Comparison of ENCODE assay signal across 9 cellular contexts in the genomic region with DNA sequence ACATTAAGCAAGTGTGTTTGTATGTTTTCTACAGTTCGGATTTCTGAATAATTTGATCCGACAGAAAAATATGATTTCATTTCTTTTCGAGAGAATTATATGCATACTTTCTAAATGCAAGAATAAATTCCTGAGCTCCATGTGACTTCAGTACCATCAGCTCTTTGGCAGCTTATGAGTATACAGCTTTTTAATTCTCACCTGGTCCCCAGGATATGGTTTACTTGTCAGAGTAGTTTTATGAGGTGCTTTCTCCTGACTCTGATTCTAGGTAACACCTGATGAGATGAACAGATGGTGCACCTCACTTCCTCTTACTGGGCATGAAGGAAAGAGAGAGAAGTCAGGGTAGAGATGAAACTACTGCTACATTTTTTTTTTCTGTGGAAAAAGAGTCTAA. TPM values are rescaled to one million over a fixed set of nuclear protein-coding genes. Genes with fewer than 3 reads are reported as not detected.
DNase-seq lines count a peak whose midpoint lies in the region; ATAC-seq and TF ChIP-seq lines count a peak whose summit lies in the region.
"Had no signal": no experiment of that assay in that cellular context is flagged by ENCODE, and none has a peak within 500 bp of the region (broad histone marks: within the 10 kb centered on the region; RNA-seq: fewer than 3 reads in every experiment).

No MANE protein-coding gene starts in this region.

- peaks cover 5% of the 10 kb centered on the region for H3K4me1 Mint-ChIP-seq in CD4-positive, alpha-beta T cell (ENCODE audit: low read depth)
- H3K4me1 Mint-ChIP-seq in activated CD8-positive, alpha-beta memory T cell treated with anti-CD3 and anti-CD28 coated beads, Interleukin-2, amount 10 ng/mL, durations not matched to agents 7 days and 5 days, result peaks cover 10% of the 10 kb centered on the region
- peaks cover 4 to 6% (median 5%) of the 10 kb centered on the region in 3 donors for H3K4me1 Mint-ChIP-seq in T-cell

- H3K27me3 Mint-ChIP-seq in CD4-positive, alpha-beta T cell, result no peaks in the 10 kb centered on the region
- peaks cover 5% of the 10 kb centered on the region for H3K27me3 Mint-ChIP-seq in activated CD8-positive, alpha-beta memory T cell treated with anti-CD3 and anti-CD28 coated beads, Interleukin-2, amount 10 ng/mL, durations not matched to agents 7 days and 5 days
- H3K27me3 Mint-ChIP-seq in T-cell, result no peaks in the 10 kb centered on the region

- no peak overlapping the region for H3K27ac Mint-ChIP-seq in CD4-positive, alpha-beta T cell
- no peak overlapping the region for H3K27ac Mint-ChIP-seq in activated CD8-positive, alpha-beta memory T cell treated with anti-CD3 and anti-CD28 coated beads, Interleukin-2, amount 10 ng/mL, durations not matched to agents 7 days and 5 days
- no peak overlapping the region for H3K27ac Mint-ChIP-seq in T-cell

- H3K4me3 ChIP-seq in NB4 (ENCODE audit: low read depth, low read length) (peak overlapping the region; percentile 35), fibroblast of lung (replicated peaks in 1 of 4; ENCODE audit: control extremely low read depth in 1 of 4, insufficient read depth in 1 of 4, low read depth in 3 of 4, low read length in 4 of 4) (peak overlapping the region in 1 of 4 experiments; percentile 10)

- ATAC-seq in GM21737 (IDR thresholded peaks at IDR 0.05; ENCODE audit: unreplicated experiment), result peak; percentile 33
- ATAC-seq in CD4-positive, alpha-beta T cell (ENCODE audit: poor library complexity), result no peak
- no peak for ATAC-seq in activated CD8-positive, alpha-beta memory T cell treated with anti-CD3 and anti-CD28 coated beads, Interleukin-2, amount 10 ng/mL, durations not matched to agents 7 days and 5 days
- ATAC-seq in T-cell (replicated peaks in 1 of 4), result no peak
- ATAC-seq: Panc1 had no signal

- intact Hi-C loops in CD4-positive, alpha-beta T cell (cut with DNase I, micrococcal nuclease), result no loop called here

- TF ChIP-seq CTCF in NB4 (IDR thresholded peaks at IDR 0.05; ENCODE audit: low read depth, low read length) (no peak), fibroblast of lung (conservative IDR thresholded peaks at IDR 0.05 in 1 of 2, IDR thresholded peaks at IDR 0.05 in 1 of 2; ENCODE audit: low read depth in 1 of 2, low read length in 2 of 2) (no peak)
- TF ChIP-seq CTCF in CD4-positive, alpha-beta T cell (IDR thresholded peaks at IDR 0.05), result no peak

- no peaks in the 10 kb centered on the region for H3K36me3 Mint-ChIP-seq in CD4-positive, alpha-beta T cell (ENCODE audit: low read depth)
- peaks cover 1% of the 10 kb centered on the region for H3K36me3 Mint-ChIP-seq in activated CD8-positive, alpha-beta memory T cell treated with anti-CD3 and anti-CD28 coated beads, Interleukin-2, amount 10 ng/mL, durations not matched to agents 7 days and 5 days
- peaks cover 6% of the 10 kb centered on the region for H3K36me3 Mint-ChIP-seq in T-cell

- H3K4me2 ChIP-seq in fibroblast of lung (ENCODE audit: extremely low read depth, insufficient read depth, low read length), result peak overlapping the region; percentile 72

- H3K27ac ChIP-seq in fibroblast of lung (ENCODE audit: insufficient read depth, low read length) (peak overlapping the region; percentile 13), substantia nigra (ENCODE audit: low read depth, low read length, poor library complexity, severe bottlenecking) (peak overlapping the region; percentile 4)
- H3K27ac ChIP-seq in CD4-positive, alpha-beta T cell (ENCODE audit: low read depth, low read length), result no peak overlapping the region

- POLR2A ChIA-PET in CD4-positive, alpha-beta T cell (lab: Charles Lee), result interaction anchor here (1.0 to 1.4 kb wide), 2 partner anchors 41 to 64 kb away, joined by 3 to 4 read pairs; a partner anchor contains a TSS
- POLR2A ChIA-PET in T-cell (lab: Charles Lee), result interaction anchor here in 1 of 2 donors (1.1 kb wide), 1 partner anchor 81 kb away, joined by 3 read pairs; no protein-coding TSS in a partner anchor

- H3K36me3 ChIP-seq in fibroblast of lung (ENCODE audit: control insufficient read depth, insufficient read depth, low read length), result no peaks in the 10 kb centered on the region

- no peaks in the 10 kb centered on the region for H3K79me2 ChIP-seq in fibroblast of lung (ENCODE audit: control insufficient read depth, insufficient read depth, low read length)

- DNase-seq in NB4 (ENCODE audit: low read depth), result peak; percentile 14
- DNase-seq in fibroblast of lung (ENCODE audit: low read depth in 2 of 2), result peak in 1 of 2 donors; percentile 24
- peak in 1 of 49 donors; percentile 20 for DNase-seq in substantia nigra (lab: John Stamatoyannopoulos, UW)
- no peak for DNase-seq in CD4-positive, alpha-beta T cell
- DNase-seq in activated CD8-positive, alpha-beta memory T cell treated with anti-CD3 and anti-CD28 coated beads, Interleukin-2, amount 10 ng/mL, durations not matched to agents 7 days and 5 days, result no peak
- DNase-seq in T-cell, result no peak
- no peak for DNase-seq in hypothalamus (lab: John Stamatoyannopoulos, UW)

- H3K9me3 Mint-ChIP-seq in CD4-positive, alpha-beta T cell, result peaks cover 8% of the 10 kb centered on the region
- H3K9me3 Mint-ChIP-seq in activated CD8-positive, alpha-beta memory T cell treated with anti-CD3 and anti-CD28 coated beads, Interleukin-2, amount 10 ng/mL, durations not matched to agents 7 days and 5 days (ENCODE audit: low read depth), result peaks cover 4% of the 10 kb centered on the region
- H3K9me3 Mint-ChIP-seq in T-cell, result peaks cover 0 to 9% (median 2%) of the 10 kb centered on the region in 3 donors

- no peaks in the 10 kb centered on the region for H3K9me3 ChIP-seq in fibroblast of lung (ENCODE audit: control insufficient read depth, insufficient read depth, low read depth, low read length)
- H3K9me3 ChIP-seq in CD4-positive, alpha-beta T cell (ENCODE audit: control insufficient read depth, low read length), result no peaks in the 10 kb centered on the region

- H3K9ac ChIP-seq in fibroblast of lung (ENCODE audit: insufficient read depth, low read length), result no peak overlapping the region

- CTCF ChIA-PET in CD4-positive, alpha-beta T cell (lab: Charles Lee), result no interaction called here
- CTCF ChIA-PET in activated CD8-positive, alpha-beta memory T cell treated with anti-CD3 and anti-CD28 coated beads, Interleukin-2, amount 10 ng/mL, durations not matched to agents 7 days and 5 days (lab: Charles Lee), result no interaction called here
- CTCF ChIA-PET in T-cell (lab: Charles Lee), result interaction anchor here in 1 of 2 donors (0.6 kb wide), 1 partner anchor 121 kb away, joined by 3 read pairs; no protein-coding TSS in a partner anchor

- no peaks in the 10 kb centered on the region for H3K27me3 ChIP-seq in fibroblast of lung (ENCODE audit: control insufficient read depth, insufficient read depth, low read length)
- H3K27me3 ChIP-seq in CD4-positive, alpha-beta T cell (ENCODE audit: control insufficient read depth, insufficient read depth, low read length), result no peaks in the 10 kb centered on the region

- no peak overlapping the region for H3K4me3 Mint-ChIP-seq in CD4-positive, alpha-beta T cell
- H3K4me3 Mint-ChIP-seq in activated CD8-positive, alpha-beta memory T cell treated with anti-CD3 and anti-CD28 coated beads, Interleukin-2, amount 10 ng/mL, durations not matched to agents 7 days and 5 days, result no peak overlapping the region
- H3K4me3 Mint-ChIP-seq in T-cell, result no peak overlapping the region

- no peaks in the 10 kb centered on the region for H4K20me1 ChIP-seq in fibroblast of lung (ENCODE audit: control insufficient read depth, extremely low read depth, insufficient read depth, low read length)

- H3K4me1 ChIP-seq in fibroblast of lung (ENCODE audit: control insufficient read depth, extremely low read depth, insufficient read depth, low read length), result peaks cover 7% of the 10 kb centered on the region

- no peak for TF ChIP-seq POLR2A in NB4 (IDR thresholded peaks at IDR 0.05; ENCODE audit: extremely low read depth, insufficient read length)

- H2AFZ ChIP-seq in fibroblast of lung (ENCODE audit: low read length), result no peak overlapping the region

RNA-seq across cellular contexts. Expression of a gene that starts 3.1 kb away (rescaled TPM):
- total RNA-seq in fibroblast of lung (under 0.01 TPM in 1 of 2 replicates, not detected in the other), T-cell (1 to 10 TPM; 1.5 to 4.1 (median 2.6) TPM)
- polyA plus RNA-seq in fibroblast of lung, result 0.18 TPM in 1 of 2 replicates, not detected in the other
- not detected in 2 replicates for polyA plus RNA-seq in fibroblast of lung (2012)
- polyA minus RNA-seq in fibroblast of lung (ENCODE audit: low replicate concordance), result not detected in 2 replicates
- 1 to 10 TPM; 2.0 to 2.9 TPM for total RNA-seq in CD4-positive, alpha-beta T cell
- total RNA-seq in activated CD8-positive, alpha-beta memory T cell treated with anti-CD3 and anti-CD28 coated beads, Interleukin-2, amount 10 ng/mL, durations not matched to agents 7 days and 5 days, result under 1 TPM; 0.23 to 0.49 TPM
